Comparison of ENCODE assay signal across 15 cellular contexts in genomic region chr14:64080452-64080851, GRCh38.
"Had no signal": no experiment of that assay in that cellular context is flagged by ENCODE, and none has a peak within 500 bp of the region (broad histone marks: within the 10 kb centered on the region; RNA-seq: fewer than 3 reads in every experiment).

No MANE protein-coding gene starts in this region.

- H3K9me3 Mint-ChIP-seq: neural progenitor cell had no signal

- H3K27me3 ChIP-seq: body of pancreas, heart left ventricle, left lung, neural progenitor cell, ovary, SJSA1, vagina had no signal

- H3K4me3 Mint-ChIP-seq: neural progenitor cell had no signal

- H3K36me3 ChIP-seq: ovary had no signal

- H3K27ac ChIP-seq: body of pancreas, heart left ventricle, left lung, neural progenitor cell, SJSA1, vagina, VCaP had no signal

- H3K27ac Mint-ChIP-seq: neural progenitor cell had no signal

- H3K9me3 ChIP-seq: body of pancreas, heart left ventricle, left lung, ovary, SJSA1, vagina had no signal

- DNase-seq: activated CD4-positive, alpha-beta T cell treated with anti-CD3 and anti-CD28 coated beads for 4 hours; activated naive CD4-positive, alpha-beta T cell; body of pancreas; cerebellar nuclear complex; heart left ventricle; left lung; mesendoderm; ovary; stimulated activated CD4-positive, alpha-beta T cell treated with anti-CD3 and anti-CD28 coated beads, Interleukin-2, amount 100 ng/mL, for 48 hours; stimulated activated naive CD8-positive, alpha-beta T cell treated with anti-CD3 and anti-CD28 coated beads, Interleukin-15, Interleukin-2, amounts not matched to agents 100 U/mL and 50 U/mL, for 24 hours had no signal

- H3K9ac ChIP-seq: neural progenitor cell had no signal

- H3K4me3 ChIP-seq: body of pancreas, heart left ventricle, left lung, neural progenitor cell, ovary, SJSA1, vagina had no signal

- FAIRE-seq: islet of Langerhans had no signal

- ATAC-seq: body of pancreas; heart left ventricle; left lung; stimulated activated naive CD8-positive, alpha-beta T cell treated with anti-CD3 and anti-CD28 coated beads, Interleukin-15, Interleukin-2, amounts not matched to agents 100 U/mL and 50 U/mL, for 24 hours had no signal

- H2AFZ ChIP-seq: neural progenitor cell had no signal

- H3K4me2 ChIP-seq: neural progenitor cell had no signal

- H3K4me1 ChIP-seq: left lung, vagina had no signal
